12 cellular contexts compared by ENCODE assay signal in genomic region chr5:33438996-33439395, GRCh38. TPM values are rescaled to one million over a fixed set of nuclear protein-coding genes. Genes with fewer than 3 reads are reported as not detected.
A peak's percentile ranks its signal among the peaks of the same experiment; 100 is the strongest.
DNase-seq lines count a peak whose midpoint lies in the region; ATAC-seq and TF ChIP-seq lines count a peak whose summit lies in the region.
"Had no signal": no experiment of that assay in that cellular context is flagged by ENCODE, and none has a peak within 500 bp of the region (broad histone marks: within the 10 kb centered on the region; RNA-seq: fewer than 3 reads in every experiment).

No MANE protein-coding gene starts in this region.

- no peak for TF ChIP-seq EP300 in transverse colon (IDR thresholded peaks at IDR 0.05; ENCODE audit: low read depth)
- no peak for TF ChIP-seq EP300 in stomach (IDR thresholded peaks at IDR 0.05)

- no peak for TF ChIP-seq POLR2A in breast epithelium (IDR thresholded peaks at IDR 0.05)
- TF ChIP-seq POLR2A in transverse colon (IDR thresholded peaks at IDR 0.05): no peak
- TF ChIP-seq POLR2A in stomach (IDR thresholded peaks at IDR 0.05): no peak

- H3K36me3 Mint-ChIP-seq in MCF 10A (ENCODE audit: insufficient read depth, unreplicated experiment): peaks cover 7% of the 10 kb centered on the region
- H3K36me3 Mint-ChIP-seq in activated naive CD8-positive, alpha-beta T cell treated with anti-CD3 and anti-CD28 coated beads, Interleukin-2, amount 10 ng/mL, durations not matched to agents 7 days and 5 days: peaks cover 6% of the 10 kb centered on the region

- no TSS peak for BruUV-seq in MCF 10A (replicated peaks; lab: Mats Ljungman, UMichigan)

- no peak overlapping the region for H3K27ac Mint-ChIP-seq in MCF 10A (ENCODE audit: low read depth, unreplicated experiment)
- peak overlapping the region; percentile 6 for H3K27ac Mint-ChIP-seq in activated naive CD8-positive, alpha-beta T cell treated with anti-CD3 and anti-CD28 coated beads, Interleukin-2, amount 10 ng/mL, durations not matched to agents 7 days and 5 days
- H3K27ac Mint-ChIP-seq: naive thymus-derived CD8-positive, alpha-beta T cell had no signal

- no peak for ATAC-seq in activated naive CD8-positive, alpha-beta T cell treated with anti-CD3 and anti-CD28 coated beads, Interleukin-2, amount 10 ng/mL, durations not matched to agents 7 days and 5 days (ENCODE audit: low read depth)
- no peak for ATAC-seq in GM21576 (IDR thresholded peaks at IDR 0.05; ENCODE audit: unreplicated experiment)
- ATAC-seq in HG03280 (IDR thresholded peaks at IDR 0.05; ENCODE audit: unreplicated experiment): no peak
- ATAC-seq: naive thymus-derived CD8-positive, alpha-beta T cell had no signal

- H3K9me3 Mint-ChIP-seq in MCF 10A (ENCODE audit: unreplicated experiment): no peaks in the 10 kb centered on the region
- H3K9me3 Mint-ChIP-seq in activated naive CD8-positive, alpha-beta T cell treated with anti-CD3 and anti-CD28 coated beads, Interleukin-2, amount 10 ng/mL, durations not matched to agents 7 days and 5 days: no peaks in the 10 kb centered on the region
- H3K9me3 Mint-ChIP-seq: naive thymus-derived CD8-positive, alpha-beta T cell had no signal

- no peak overlapping the region for H3K27ac ChIP-seq in breast epithelium
- H3K27ac ChIP-seq in transverse colon: peak overlapping the region; percentile 88 to 99 (median 94)
- peak overlapping the region in 1 of 5 donors; percentile 94 for H3K27ac ChIP-seq in stomach

- POLR2A ChIA-PET in MCF 10A (lab: Yijun Ruan, JAX): interaction anchor here (1.1 to 1.4 kb wide), 3 partner anchors 18 to 530 kb away, joined by 3 to 4 read pairs (median 3); no protein-coding TSS in a partner anchor
- POLR2A ChIA-PET in activated naive CD8-positive, alpha-beta T cell treated with anti-CD3 and anti-CD28 coated beads, Interleukin-2, amount 10 ng/mL, durations not matched to agents 7 days and 5 days (lab: Charles Lee): no interaction called here

- 43 to 72% methylated on average over 6 of the region's 6 CpGs for WGBS in transverse colon (ENCODE audit: low coverage in 1 of 2), 2 donors
- 38 to 65% (median 51%) methylated on average over 6 of the region's 6 CpGs for WGBS in stomach, 5 donors

- no peak overlapping the region for H3K9ac ChIP-seq in iPS-15b (ENCODE audit: low read depth, low read length)

- H3K4me1 ChIP-seq in breast epithelium (peaks cover 0 to 3% of the 10 kb centered on the region in 2 donors), iPS-15b (ENCODE audit: control insufficient read depth, insufficient read depth, low read length) (peaks cover 5% of the 10 kb centered on the region), transverse colon (peaks cover 16 to 49% (median 43%) of the 10 kb centered on the region in 4 donors), stomach (peaks cover 15 to 48% (median 39%) of the 10 kb centered on the region in 4 donors)

- in situ Hi-C loops in transverse colon (cut with MboI; ENCODE audit: low pct_ligation_motif_present in 1 of 4, low pct_unique_long_range_greater_than_20kb in 1 of 4, low sequenced_read_pairs in 3 of 4): loop anchor here in 2 of 4 donors (10.0 to 25.0 kb wide), 4 partner anchors 496 to 1473 kb away; partner anchors contain the start of genes BRIX1 (in 2 of the 2), RAD1 (in 2 of the 2) and RXFP3 (in 2 of the 2)

- intact Hi-C loops in MCF 10A (cut with micrococcal nuclease): loop anchor here (5.0 kb wide), 1 partner anchor 1028 kb away; no protein-coding TSS in a partner anchor
- intact Hi-C loops in breast epithelium (cut with DNase I; ENCODE audit: low total_unique reads): no loop called here
- intact Hi-C loops in transverse colon (cut with DNase I; ENCODE audit: low total_unique reads): loop anchor here (10.0 kb wide), 1 partner anchor 496 kb away; the partner anchor contains the start of gene RXFP3
- intact Hi-C loops in stomach (cut with DNase I; ENCODE audit: low total_unique reads): no loop called here

- peak; percentile 4 for DNase-seq in MCF 10A (ENCODE audit: unreplicated experiment)
- DNase-seq in breast epithelium (ENCODE audit: low spot score in 2 of 2): no peak
- DNase-seq in activated naive CD8-positive, alpha-beta T cell treated with anti-CD3 and anti-CD28 coated beads, Interleukin-2, amount 10 ng/mL, durations not matched to agents 7 days and 5 days: no peak
- no peak for DNase-seq in transverse colon
- DNase-seq in stomach: no peak
- DNase-seq: glutamatergic neuron; naive thymus-derived CD8-positive, alpha-beta T cell; NCI-H510A; upper lobe of left lung had no signal

- H3K9me3 ChIP-seq in breast epithelium (no peaks in the 10 kb centered on the region), iPS-15b (ENCODE audit: control insufficient read depth, insufficient read depth, low read length) (no peaks in the 10 kb centered on the region), transverse colon (no peaks in the 10 kb centered on the region), stomach (no peaks in the 10 kb centered on the region)
- H3K9me3 ChIP-seq: upper lobe of left lung had no signal

- H3K4me3 Mint-ChIP-seq in MCF 10A (ENCODE audit: unreplicated experiment): no peak overlapping the region
- no peak overlapping the region for H3K4me3 Mint-ChIP-seq in activated naive CD8-positive, alpha-beta T cell treated with anti-CD3 and anti-CD28 coated beads, Interleukin-2, amount 10 ng/mL, durations not matched to agents 7 days and 5 days

- H3K4me3 ChIP-seq in breast epithelium (no peak overlapping the region), iPS-15b (ENCODE audit: low read depth, low read length) (peak overlapping the region; percentile 97), transverse colon (peak overlapping the region in 3 of 4 donors; percentile 64 to 94 (median 74)), stomach (peak overlapping the region in 1 of 4 donors; percentile 79)

- H3K36me3 ChIP-seq in breast epithelium (no peaks in the 10 kb centered on the region), iPS-15b (ENCODE audit: control insufficient read depth, insufficient read depth, low read length) (no peaks in the 10 kb centered on the region), transverse colon (no peaks in the 10 kb centered on the region), stomach (no peaks in the 10 kb centered on the region)
- H3K36me3 ChIP-seq: upper lobe of left lung had no signal

- CTCF ChIA-PET in MCF 10A (lab: Yijun Ruan, JAX): interaction anchor here (0.6 to 2.5 kb wide), 6 partner anchors 495 to 1181 kb away, joined by 3 to 25 read pairs (median 4); no protein-coding TSS in a partner anchor

- no peaks in the 10 kb centered on the region for H3K27me3 ChIP-seq in breast epithelium
- no peaks in the 10 kb centered on the region for H3K27me3 ChIP-seq in iPS-15b (ENCODE audit: control insufficient read depth, insufficient read depth, low read length)
- H3K27me3 ChIP-seq in transverse colon: no peaks in the 10 kb centered on the region
- H3K27me3 ChIP-seq in stomach: no peaks in the 10 kb centered on the region
- H3K27me3 ChIP-seq: upper lobe of left lung had no signal

- H3K27me3 Mint-ChIP-seq in MCF 10A (ENCODE audit: insufficient read depth, unreplicated experiment): no peaks in the 10 kb centered on the region
- H3K27me3 Mint-ChIP-seq in activated naive CD8-positive, alpha-beta T cell treated with anti-CD3 and anti-CD28 coated beads, Interleukin-2, amount 10 ng/mL, durations not matched to agents 7 days and 5 days: no peaks in the 10 kb centered on the region
- H3K27me3 Mint-ChIP-seq: naive thymus-derived CD8-positive, alpha-beta T cell had no signal

- TF ChIP-seq CTCF in MCF 10A (IDR thresholded peaks at IDR 0.05; ENCODE audit: unreplicated experiment) (no peak), breast epithelium (IDR thresholded peaks at IDR 0.05) (no peak), transverse colon (IDR thresholded peaks at IDR 0.05) (no peak), stomach (IDR thresholded peaks at IDR 0.05) (no peak)

- H3K4me1 Mint-ChIP-seq in MCF 10A (ENCODE audit: insufficient read depth, unreplicated experiment): peaks cover 15% of the 10 kb centered on the region
- peaks cover 15% of the 10 kb centered on the region for H3K4me1 Mint-ChIP-seq in activated naive CD8-positive, alpha-beta T cell treated with anti-CD3 and anti-CD28 coated beads, Interleukin-2, amount 10 ng/mL, durations not matched to agents 7 days and 5 days

RNA-seq across cellular contexts. Expression of gene TARS1, which starts 1.8 kb away (rescaled TPM):
- total RNA-seq in MCF 10A (2022): 386 and 469 TPM in 2 replicates
- total RNA-seq in breast epithelium: 10 to 100 TPM; 58.4 to 66.5 (median 64.2) TPM
- 100 to 1,000 TPM; 165 to 168 TPM for total RNA-seq in activated naive CD8-positive, alpha-beta T cell treated with anti-CD3 and anti-CD28 coated beads, Interleukin-2, amount 10 ng/mL, durations not matched to agents 7 days and 5 days
- 100 to 1,000 TPM in 2 of 4 donors, 10 to 100 TPM in 2; 30.1 to 155 (median 92.1) TPM for total RNA-seq in transverse colon
- total RNA-seq in stomach: 100 to 1,000 TPM in 3 of 5 donors, 10 to 100 TPM in 2; 25.5 to 158 (median 112) TPM
- 10 to 100 TPM; 67.9 to 96.4 (median 68.6) TPM for polyA plus RNA-seq in stomach

Comparison
In these comparisons a context has a peak if more than half of its experiments do, and no peak if none do; other contexts are left out.
1. intact Hi-C loops: an anchor here in MCF 10A (5.0 kb wide) and transverse colon (10.0 kb wide); none called in breast epithelium and stomach.
2. H3K27ac ChIP-seq: peak in transverse colon (4 of 4); none in breast epithelium (0 of 2).
3. H3K4me3 ChIP-seq: peak in iPS-15b (single experiment) and transverse colon (3 of 4); none in breast epithelium (0 of 3).